Comparison of ENCODE assay signal across 25 cellular contexts in the genomic region with DNA sequence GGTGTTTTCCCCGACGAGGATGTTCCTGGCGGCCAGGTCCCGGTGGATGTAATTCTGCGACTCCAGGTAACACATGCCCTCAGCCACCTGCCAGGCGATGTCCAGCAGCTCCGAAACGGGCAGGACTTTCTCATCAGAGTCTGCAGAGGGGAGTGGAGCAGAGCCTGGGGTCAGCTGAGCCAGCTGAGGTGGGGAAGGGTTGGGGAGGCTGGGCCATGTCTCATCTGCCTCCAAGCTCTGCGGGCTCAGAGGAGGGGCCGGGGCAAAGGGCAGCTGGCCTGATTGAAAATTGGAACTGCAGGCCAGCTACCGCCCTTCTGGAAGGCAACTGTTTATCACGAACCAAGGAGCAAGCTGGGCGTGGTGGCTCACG. TPM values are rescaled to one million over a fixed set of nuclear protein-coding genes. Genes with fewer than 3 reads are reported as not detected.
DNase-seq lines count a peak whose midpoint lies in the region; ATAC-seq, FAIRE-seq and TF ChIP-seq lines count a peak whose summit lies in the region.
"Had no signal": no experiment of that assay in that cellular context is flagged by ENCODE, and none has a peak within 500 bp of the region (broad histone marks: within the 10 kb centered on the region; RNA-seq: fewer than 3 reads in every experiment).

No MANE protein-coding gene starts in this region.

- CTCF ChIA-PET in IMR-90 (lab: Yijun Ruan, JAX): no interaction called here
- CTCF ChIA-PET in HepG2 (lab: Yijun Ruan, JAX; ENCODE audit: low intra/inter-chr PET ratio, low total read pairs): no interaction called here

- dilution Hi-C loops in IMR-90 (cut with HindIII; ENCODE audit: low sequenced_read_pairs, unreplicated experiment): no loop called here

- no peak for TF ChIP-seq POLR2A in IMR-90 (IDR thresholded peaks at IDR 0.05; ENCODE audit: low read depth, low read length)
- no peak for TF ChIP-seq POLR2A in HepG2 (IDR thresholded peaks at IDR 0.05; ENCODE audit: insufficient read depth in 1 of 2, low read depth in 2 of 2, low read length in 2 of 2)

- H2AFZ ChIP-seq in IMR-90 (replicated peaks; ENCODE audit: low read length, poor library complexity): peak overlapping the region; percentile 32
- H2AFZ ChIP-seq in HepG2 (ENCODE audit: low read length): no peak overlapping the region

- TF ChIP-seq CTCF in BE2C (IDR thresholded peaks at IDR 0.05; ENCODE audit: low read depth, low read length) (no peak), IMR-90 (conservative IDR thresholded peaks at IDR 0.05; ENCODE audit: low read depth, low read length) (no peak), HepG2 (CRISPR knock-in tag; IDR thresholded peaks at IDR 0.05) (no peak)

- H3K14ac ChIP-seq in IMR-90 (replicated peaks; ENCODE audit: low read depth, low read length): no peak overlapping the region

- H2BK20ac ChIP-seq in IMR-90 (ENCODE audit: low read depth, low read length): no peak overlapping the region

- no peak overlapping the region for H3K18ac ChIP-seq in IMR-90 (ENCODE audit: low read depth, low read length)

- no peaks in the 10 kb centered on the region for H3K79me1 ChIP-seq in IMR-90 (ENCODE audit: low read depth in 1 of 2, low read length in 2 of 2)

- 20% methylated on average over 1 of the region's 14 CpGs; no CpG with 5 or more reads in 1 of the 2 experiments for WGBS in IMR-90 (ENCODE audit: extremely low coverage in 2 of 2, insufficient read length in 1 of 2), 2 experiments
- WGBS in HepG2 (ENCODE audit: low lambda C conversion rate): 22% methylated on average over 14 of the region's 14 CpGs

- H3K36me3 ChIP-seq in BE2C (no peaks in the 10 kb centered on the region), IMR-90 (ENCODE audit: control insufficient read depth, insufficient read depth, low read length) (no peaks in the 10 kb centered on the region), HepG2 (replicated peaks in 1 of 2; ENCODE audit: control insufficient read depth in 1 of 2, insufficient read depth in 2 of 2, low read length in 2 of 2) (no peaks in the 10 kb centered on the region)
- H3K36me3 ChIP-seq: tibial nerve had no signal

- DNase-seq in BE2C: peak; percentile 5
- no peak for DNase-seq in IMR-90
- DNase-seq in HepG2 (ENCODE audit: low spot score): no peak
- DNase-seq in NK-92 (lab: John Stamatoyannopoulos, UW; ENCODE audit: unreplicated experiment): no peak
- DNase-seq: activated CD4-positive, CD25-positive, alpha-beta regulatory T cell treated with anti-CD3 and anti-CD28 coated beads, Interleukin-2, amount 50 U/mL, for 72 hours; activated T-cell treated with anti-CD3 and anti-CD28 coated beads, Interleukin-2, amount 50 U/mL, for 72 hours; CD4-positive, alpha-beta T cell; DMS153; erythroblast; foreskin melanocyte; GDM1; NCI-H1436; NCI-H524 treated with DMSO at 0.1 percent for 48 hours; stimulated activated CD4-positive, alpha-beta T cell treated with anti-CD3 and anti-CD28 coated beads, Interleukin-4, amount 100 ng/mL, for 24 hours; SW 1271 had no signal

- no peak overlapping the region for H2BK120ac ChIP-seq in IMR-90 (ENCODE audit: low read depth, low read length)

- H2AK5ac ChIP-seq in IMR-90 (ENCODE audit: low read depth, low read length): no peak overlapping the region

- POLR2A ChIA-PET in IMR-90 (lab: Charles Lee; ENCODE audit: unreplicated experiment) (no interaction called here), HepG2 (lab: Yijun Ruan, JAX) (no interaction called here)

- no peak overlapping the region for H3K27ac ChIP-seq in IMR-90 (ENCODE audit: insufficient read depth, low read length)
- H3K27ac ChIP-seq in HepG2 (ENCODE audit: extremely low read length, insufficient read depth, low read length): no peak overlapping the region
- H3K27ac ChIP-seq: HL-60, tibial nerve had no signal

- H3K4me1 ChIP-seq in BE2C (no peaks in the 10 kb centered on the region), IMR-90 (ENCODE audit: control insufficient read depth, insufficient read depth, low read length) (no peaks in the 10 kb centered on the region), HepG2 (ENCODE audit: insufficient read depth, low read length) (peaks cover 22% of the 10 kb centered on the region)

- H3K4me3 ChIP-seq in BE2C (ENCODE audit: low read depth, low read length) (no peak overlapping the region), IMR-90 (ENCODE audit: insufficient read depth, low read depth, low read length) (no peak overlapping the region), HepG2 (replicated peaks in 1 of 3; ENCODE audit: insufficient read depth in 1 of 3, low read depth in 2 of 3, low read length in 3 of 3) (no peak overlapping the region)
- H3K4me3 ChIP-seq: smooth muscle cell, tibial nerve had no signal

- H3K9me3 ChIP-seq in BE2C (no peaks in the 10 kb centered on the region), IMR-90 (ENCODE audit: control insufficient read depth, insufficient read depth, low read length) (no peaks in the 10 kb centered on the region), HepG2 (ENCODE audit: low read length) (no peaks in the 10 kb centered on the region)
- H3K9me3 ChIP-seq: tibial nerve had no signal

- H4K20me1 ChIP-seq in IMR-90 (ENCODE audit: insufficient read depth, low read length): no peaks in the 10 kb centered on the region
- peaks cover 4% of the 10 kb centered on the region; the same call in 1 of the 2 replicates for H4K20me1 ChIP-seq in HepG2 (ENCODE audit: insufficient read depth, low read length)

- H3K4me2 ChIP-seq in IMR-90 (ENCODE audit: low read depth, low read length): no peak overlapping the region
- no peak overlapping the region for H3K4me2 ChIP-seq in HepG2 (ENCODE audit: low read depth, low read length)
- H3K4me2 ChIP-seq: smooth muscle cell had no signal

- BruUV-seq in IMR-90 (replicated peaks; lab: Mats Ljungman, UMichigan) (no TSS peak), HepG2 (replicated peaks; lab: Mats Ljungman, UMichigan) (no TSS peak)

- H4K8ac ChIP-seq in IMR-90 (ENCODE audit: low read depth in 2 of 2, low read length in 2 of 2): no peak overlapping the region

- no peak for TF ChIP-seq EP300 in HepG2 (IDR thresholded peaks at IDR 0.05; ENCODE audit: low read depth in 2 of 2, low read length in 2 of 2)
- no peak for TF ChIP-seq EP300 in HepG2 (CRISPR knock-in tag; IDR thresholded peaks at IDR 0.05; ENCODE audit: borderline replicate concordance)

- H3K23ac ChIP-seq in IMR-90 (ENCODE audit: low read depth, low read length): no peak overlapping the region

- TF ChIP-seq RAD21 in IMR-90 (IDR thresholded peaks at IDR 0.05; ENCODE audit: low read length): no peak
- no peak for TF ChIP-seq RAD21 in HepG2 (CRISPR knock-in tag; IDR thresholded peaks at IDR 0.05)

- intact Hi-C loops in IMR-90 (cut with micrococcal nuclease): loop anchor here (10.0 kb wide), 1 partner anchor 124 kb away; the partner anchor contains the start of genes RTEL1 and STMN3
- intact Hi-C loops in HepG2 (cut with micrococcal nuclease; ENCODE audit: unreplicated experiment): loop anchor here (10.0 kb wide), 1 partner anchor 124 kb away; the partner anchor contains the start of genes RTEL1 and STMN3

- no peak overlapping the region for H2BK15ac ChIP-seq in IMR-90 (ENCODE audit: low read depth, low read length)

- H3K27me3 ChIP-seq in BE2C: no peaks in the 10 kb centered on the region
- H3K27me3 ChIP-seq in IMR-90 (ENCODE audit: control insufficient read depth, insufficient read depth, low read length): peaks cover 4% of the 10 kb centered on the region; the same call in 1 of the 2 replicates
- peaks cover 36 to 69% of the 10 kb centered on the region in 2 experiments for H3K27me3 ChIP-seq in HepG2 (ENCODE audit: control insufficient read depth in 1 of 2, insufficient read depth in 2 of 2, low read length in 2 of 2)

- H3K9me1 ChIP-seq in IMR-90 (ENCODE audit: insufficient read depth, low read length): no peaks in the 10 kb centered on the region

- no peak for FAIRE-seq in HepG2 (lab: Jason Lieb, UNC)

- H3K9ac ChIP-seq in IMR-90 (ENCODE audit: low read depth, low read length) (no peak overlapping the region), HepG2 (ENCODE audit: insufficient read depth, low read depth, low read length) (no peak overlapping the region)

- in situ Hi-C loops in IMR-90 (cut with MboI; ENCODE audit: low sequenced_read_pairs): loop anchor here (10.0 kb wide), 2 partner anchors 334 to 444 kb away; partner anchors contain the start of genes ABHD16B, SAMD10 and TPD52L2
- in situ Hi-C loops in HepG2 (cut with HindIII; ENCODE audit: extremely low pct_ligation_motif_present, low pct_unique_long_range_greater_than_20kb): no loop called here

- no peak overlapping the region for H3K56ac ChIP-seq in IMR-90 (ENCODE audit: extremely low read depth, insufficient read depth, low read length)

- H3K4ac ChIP-seq in IMR-90 (ENCODE audit: low read depth, low read length): no peak overlapping the region

- no peak overlapping the region for H4K5ac ChIP-seq in IMR-90 (ENCODE audit: low read depth, low read length)

- H2AK9ac ChIP-seq in IMR-90 (replicated peaks; ENCODE audit: low read depth, low read length, poor library complexity): no peak overlapping the region

- ATAC-seq in IMR-90 (ENCODE audit: low read depth): no peak
- no peak for ATAC-seq in HepG2
- no peak for ATAC-seq in GM18870 (IDR thresholded peaks at IDR 0.05; ENCODE audit: unreplicated experiment)
- no peak for ATAC-seq in HG02938 (IDR thresholded peaks at IDR 0.05; ENCODE audit: unreplicated experiment)
- ATAC-seq: activated T-cell treated with anti-CD3 and anti-CD28 coated beads, Interleukin-2, amount 50 U/mL, for 72 hours had no signal

- H4K91ac ChIP-seq in IMR-90 (ENCODE audit: insufficient read depth, low read depth, low read length): no peak overlapping the region

- no peaks in the 10 kb centered on the region for H3K79me2 ChIP-seq in HepG2 (ENCODE audit: insufficient read depth, low read length)

- no peak overlapping the region for H2BK5ac ChIP-seq in IMR-90 (ENCODE audit: low read depth, low read length, poor library complexity, severe bottlenecking)

RNA-seq across cellular contexts. Expression of gene PTK6, which starts 6.4 kb away (rescaled TPM):
- polyA plus RNA-seq in BE2C (2012; ENCODE audit: insufficient read depth, insufficient read length, low read depth): 1.2 TPM
- not detected in 2 replicates for total RNA-seq in IMR-90 (2012; rRNA removed)
- 0.07 TPM in 1 of 2 replicates, not detected in the other for polyA plus RNA-seq in IMR-90 (2012; rRNA removed)
- polyA plus RNA-seq in IMR-90 (2012; cell fraction: cytosol; rRNA removed): 0.03 and 0.04 TPM in 2 replicates
- polyA plus RNA-seq in IMR-90 (2012; cell fraction: nucleus; rRNA removed; ENCODE audit: low replicate concordance): 0.19 and 0.28 TPM in 2 replicates
- total RNA-seq in HepG2 (2016; rRNA removed; fragmentation: Illumina TruSeq; extraction: Trizol): not detected in 2 replicates
- not detected in 2 replicates for total RNA-seq in HepG2 (2016; cell fraction: cytosol; rRNA removed; fragmentation: Illumina TruSeq; extraction: Trizol; ENCODE audit: low read depth)
- total RNA-seq in HepG2 (2016; cell fraction: insoluble cytoplasmic fraction; rRNA removed; fragmentation: Illumina TruSeq; extraction: Trizol): not detected in 2 replicates
- not detected in 2 replicates for total RNA-seq in HepG2 (2016; cell fraction: membrane; rRNA removed; fragmentation: Illumina TruSeq; extraction: Trizol)
- not detected in 2 replicates for total RNA-seq in HepG2 (2016; cell fraction: nucleus; rRNA removed; fragmentation: Illumina TruSeq; extraction: Trizol)
- polyA plus RNA-seq in HepG2 (2011; rRNA removed): 0.07 and 0.08 TPM in 2 replicates
- polyA plus RNA-seq in HepG2 (2011; cell fraction: cytosol; rRNA removed): 0.05 and 0.08 TPM in 2 replicates
- polyA plus RNA-seq in HepG2 (2011; cell fraction: nucleus; rRNA removed): 0.27 and 0.42 TPM in 2 replicates
- 0.09 and 0.11 TPM in 2 replicates for polyA plus RNA-seq in HepG2 (2012)
- polyA plus RNA-seq in HepG2 (2016; cell fraction: cytosol; fragmentation: Illumina TruSeq; extraction: Trizol; ENCODE audit: low read depth): not detected in 2 replicates
- not detected in 2 replicates for polyA plus RNA-seq in HepG2 (2016; cell fraction: insoluble cytoplasmic fraction; fragmentation: Illumina TruSeq; extraction: Trizol; ENCODE audit: low read depth)
- polyA plus RNA-seq in HepG2 (2016; cell fraction: membrane; fragmentation: Illumina TruSeq; extraction: Trizol; ENCODE audit: low read depth): not detected in 2 replicates
- polyA plus RNA-seq in HepG2 (2016; cell fraction: nucleus; fragmentation: Illumina TruSeq; extraction: Trizol; ENCODE audit: insufficient read depth, low read depth): not detected in 2 replicates
- polyA minus RNA-seq in HepG2 (2011; rRNA and poly(A)+ RNA removed; ENCODE audit: low replicate concordance): 0.18 and 9.4 TPM in 2 replicates
- polyA minus RNA-seq in HepG2 (2011; cell fraction: cytosol; rRNA and poly(A)+ RNA removed): not detected in 2 replicates
- 0.12 and 0.13 TPM in 2 replicates for polyA minus RNA-seq in HepG2 (2011; cell fraction: nucleus; rRNA and poly(A)+ RNA removed)
- total RNA-seq: smooth muscle cell had no signal
- polyA plus RNA-seq: neural cell had no signal

RNA-seq across cellular contexts. Expression of gene PPDPF, which starts 10.2 kb away (rescaled TPM):
- polyA plus RNA-seq in BE2C (2012; ENCODE audit: insufficient read depth, insufficient read length, low read depth): 447 TPM
- total RNA-seq in IMR-90 (2012; rRNA removed): 12.9 and 17.2 TPM in 2 replicates
- polyA plus RNA-seq in IMR-90 (2012; rRNA removed): 171 and 200 TPM in 2 replicates
- polyA plus RNA-seq in IMR-90 (2012; cell fraction: cytosol; rRNA removed): 100 and 301 TPM in 2 replicates
- polyA plus RNA-seq in IMR-90 (2012; cell fraction: nucleus; rRNA removed; ENCODE audit: low replicate concordance): 38.4 and 113 TPM in 2 replicates
- 6.0 and 7.0 TPM in 2 replicates for total RNA-seq in HepG2 (2016; rRNA removed; fragmentation: Illumina TruSeq; extraction: Trizol)
- 21.9 and 23.8 TPM in 2 replicates for total RNA-seq in HepG2 (2016; cell fraction: cytosol; rRNA removed; fragmentation: Illumina TruSeq; extraction: Trizol; ENCODE audit: low read depth)
- total RNA-seq in HepG2 (2016; cell fraction: insoluble cytoplasmic fraction; rRNA removed; fragmentation: Illumina TruSeq; extraction: Trizol): 4.3 and 5.4 TPM in 2 replicates
- total RNA-seq in HepG2 (2016; cell fraction: membrane; rRNA removed; fragmentation: Illumina TruSeq; extraction: Trizol): 16.4 and 22.5 TPM in 2 replicates
- total RNA-seq in HepG2 (2016; cell fraction: nucleus; rRNA removed; fragmentation: Illumina TruSeq; extraction: Trizol): 5.4 and 6.2 TPM in 2 replicates
- polyA plus RNA-seq in HepG2 (2011; rRNA removed): 1.8 and 2.2 TPM in 2 replicates
- polyA plus RNA-seq in HepG2 (2011; cell fraction: cytosol; rRNA removed): 2.4 and 6.2 TPM in 2 replicates
- polyA plus RNA-seq in HepG2 (2011; cell fraction: nucleus; rRNA removed): 6.3 and 9.5 TPM in 2 replicates
- 12.0 and 18.6 TPM in 2 replicates for polyA plus RNA-seq in HepG2 (2012)
- 606 and 718 TPM in 2 replicates for polyA plus RNA-seq in HepG2 (2016; cell fraction: cytosol; fragmentation: Illumina TruSeq; extraction: Trizol; ENCODE audit: low read depth)
- polyA plus RNA-seq in HepG2 (2016; cell fraction: insoluble cytoplasmic fraction; fragmentation: Illumina TruSeq; extraction: Trizol; ENCODE audit: low read depth): 42.4 and 57.7 TPM in 2 replicates
- 288 and 295 TPM in 2 replicates for polyA plus RNA-seq in HepG2 (2016; cell fraction: membrane; fragmentation: Illumina TruSeq; extraction: Trizol; ENCODE audit: low read depth)
- polyA plus RNA-seq in HepG2 (2016; cell fraction: nucleus; fragmentation: Illumina TruSeq; extraction: Trizol; ENCODE audit: insufficient read depth, low read depth): 40.1 and 40.2 TPM in 2 replicates
- 8.4 and 13.9 TPM in 2 replicates for polyA minus RNA-seq in HepG2 (2011; rRNA and poly(A)+ RNA removed; ENCODE audit: low replicate concordance)
- polyA minus RNA-seq in HepG2 (2011; cell fraction: cytosol; rRNA and poly(A)+ RNA removed): 15.8 and 39.4 TPM in 2 replicates
- polyA minus RNA-seq in HepG2 (2011; cell fraction: nucleus; rRNA and poly(A)+ RNA removed): 4.5 and 4.8 TPM in 2 replicates

RNA-seq across cellular contexts. Expression of gene SRMS, which starts 16.8 kb away (rescaled TPM):
- polyA plus RNA-seq in BE2C (2012; ENCODE audit: insufficient read depth, insufficient read length, low read depth): not detected
- total RNA-seq in IMR-90 (2012; rRNA removed): not detected in 2 replicates
- polyA plus RNA-seq in IMR-90 (2012; rRNA removed): not detected in 2 replicates
- polyA plus RNA-seq in IMR-90 (2012; cell fraction: cytosol; rRNA removed): not detected in 2 replicates
- polyA plus RNA-seq in IMR-90 (2012; cell fraction: nucleus; rRNA removed; ENCODE audit: low replicate concordance): not detected in 2 replicates
- total RNA-seq in HepG2 (2016; rRNA removed; fragmentation: Illumina TruSeq; extraction: Trizol): not detected in 2 replicates
- not detected in 2 replicates for total RNA-seq in HepG2 (2016; cell fraction: cytosol; rRNA removed; fragmentation: Illumina TruSeq; extraction: Trizol; ENCODE audit: low read depth)
- not detected in 2 replicates for total RNA-seq in HepG2 (2016; cell fraction: insoluble cytoplasmic fraction; rRNA removed; fragmentation: Illumina TruSeq; extraction: Trizol)
- not detected in 2 replicates for total RNA-seq in HepG2 (2016; cell fraction: membrane; rRNA removed; fragmentation: Illumina TruSeq; extraction: Trizol)
- not detected in 2 replicates for total RNA-seq in HepG2 (2016; cell fraction: nucleus; rRNA removed; fragmentation: Illumina TruSeq; extraction: Trizol)
- 0.09 TPM in 1 of 2 replicates, not detected in the other for polyA plus RNA-seq in HepG2 (2011; rRNA removed)
- polyA plus RNA-seq in HepG2 (2011; cell fraction: cytosol; rRNA removed): not detected in 2 replicates
- 0.10 and 0.37 TPM in 2 replicates for polyA plus RNA-seq in HepG2 (2011; cell fraction: nucleus; rRNA removed)
- 0.17 TPM in 1 of 2 replicates, not detected in the other for polyA plus RNA-seq in HepG2 (2012)
- polyA plus RNA-seq in HepG2 (2016; cell fraction: cytosol; fragmentation: Illumina TruSeq; extraction: Trizol; ENCODE audit: low read depth): not detected in 2 replicates
- polyA plus RNA-seq in HepG2 (2016; cell fraction: insoluble cytoplasmic fraction; fragmentation: Illumina TruSeq; extraction: Trizol; ENCODE audit: low read depth): not detected in 2 replicates
- polyA plus RNA-seq in HepG2 (2016; cell fraction: membrane; fragmentation: Illumina TruSeq; extraction: Trizol; ENCODE audit: low read depth): not detected in 2 replicates
- polyA plus RNA-seq in HepG2 (2016; cell fraction: nucleus; fragmentation: Illumina TruSeq; extraction: Trizol; ENCODE audit: insufficient read depth, low read depth): not detected in 2 replicates
- 0.28 TPM in 1 of 2 replicates, not detected in the other for polyA minus RNA-seq in HepG2 (2011; rRNA and poly(A)+ RNA removed; ENCODE audit: low replicate concordance)
- polyA minus RNA-seq in HepG2 (2011; cell fraction: cytosol; rRNA and poly(A)+ RNA removed): not detected in 2 replicates
- polyA minus RNA-seq in HepG2 (2011; cell fraction: nucleus; rRNA and poly(A)+ RNA removed): not detected in 2 replicates
- total RNA-seq: activated CD8-positive, alpha-beta memory T cell treated with anti-CD3 and anti-CD28 coated beads for 36 hours; activated T-cell treated with anti-CD3 and anti-CD28 coated beads, Interleukin-2, amount 50 U/mL, for 72 hours; aorta; CD4-positive, alpha-beta T cell; pulmonary artery endothelial cell; smooth muscle cell; tibial nerve had no signal
- polyA plus RNA-seq: aorta, neural cell, smooth muscle cell had no signal

RNA-seq across cellular contexts. Expression of gene FNDC11, which starts 23.2 kb away (rescaled TPM):
- polyA plus RNA-seq in BE2C (2012; ENCODE audit: insufficient read depth, insufficient read length, low read depth): not detected
- total RNA-seq in IMR-90 (2012; rRNA removed) (0.28 and 0.36 TPM in 2 replicates), HepG2 (2016; rRNA removed; fragmentation: Illumina TruSeq; extraction: Trizol) (not detected in 2 replicates)
- polyA plus RNA-seq in IMR-90 (2012; rRNA removed) (1.0 and 1.6 TPM in 2 replicates), HepG2 (2011; rRNA removed) (0.07 and 0.13 TPM in 2 replicates)
- 0.57 and 1.9 TPM in 2 replicates for polyA plus RNA-seq in IMR-90 (2012; cell fraction: cytosol; rRNA removed)
- polyA plus RNA-seq in IMR-90 (2012; cell fraction: nucleus; rRNA removed; ENCODE audit: low replicate concordance): 3.1 and 7.9 TPM in 2 replicates
- total RNA-seq in HepG2 (2016; cell fraction: cytosol; rRNA removed; fragmentation: Illumina TruSeq; extraction: Trizol; ENCODE audit: low read depth): not detected in 2 replicates
- total RNA-seq in HepG2 (2016; cell fraction: insoluble cytoplasmic fraction; rRNA removed; fragmentation: Illumina TruSeq; extraction: Trizol): not detected in 2 replicates
- total RNA-seq in HepG2 (2016; cell fraction: membrane; rRNA removed; fragmentation: Illumina TruSeq; extraction: Trizol): not detected in 2 replicates
- total RNA-seq in HepG2 (2016; cell fraction: nucleus; rRNA removed; fragmentation: Illumina TruSeq; extraction: Trizol): not detected in 2 replicates
- 0.19 and 0.23 TPM in 2 replicates for polyA plus RNA-seq in HepG2 (2011; cell fraction: cytosol; rRNA removed)
- polyA plus RNA-seq in HepG2 (2011; cell fraction: nucleus; rRNA removed): 0.45 and 0.48 TPM in 2 replicates
- polyA plus RNA-seq in HepG2 (2012): 0.05 TPM in 1 of 2 replicates, not detected in the other
- not detected in 2 replicates for polyA plus RNA-seq in HepG2 (2016; cell fraction: cytosol; fragmentation: Illumina TruSeq; extraction: Trizol; ENCODE audit: low read depth)
- not detected in 2 replicates for polyA plus RNA-seq in HepG2 (2016; cell fraction: insoluble cytoplasmic fraction; fragmentation: Illumina TruSeq; extraction: Trizol; ENCODE audit: low read depth)
- polyA plus RNA-seq in HepG2 (2016; cell fraction: membrane; fragmentation: Illumina TruSeq; extraction: Trizol; ENCODE audit: low read depth): not detected in 2 replicates
- polyA plus RNA-seq in HepG2 (2016; cell fraction: nucleus; fragmentation: Illumina TruSeq; extraction: Trizol; ENCODE audit: insufficient read depth, low read depth): not detected in 2 replicates
- 0.10 and 0.84 TPM in 2 replicates for polyA minus RNA-seq in HepG2 (2011; rRNA and poly(A)+ RNA removed; ENCODE audit: low replicate concordance)
- not detected in 2 replicates for polyA minus RNA-seq in HepG2 (2011; cell fraction: cytosol; rRNA and poly(A)+ RNA removed)
- not detected in 2 replicates for polyA minus RNA-seq in HepG2 (2011; cell fraction: nucleus; rRNA and poly(A)+ RNA removed)

RNA-seq across cellular contexts. Expression of gene EEF1A2, which starts 31.9 kb away (rescaled TPM):
- 3,079 TPM for polyA plus RNA-seq in BE2C (2012; ENCODE audit: insufficient read depth, insufficient read length, low read depth)
- total RNA-seq in IMR-90 (2012; rRNA removed) (1.3 and 2.2 TPM in 2 replicates), HepG2 (2016; rRNA removed; fragmentation: Illumina TruSeq; extraction: Trizol) (0.36 and 0.44 TPM in 2 replicates)
- polyA plus RNA-seq in IMR-90 (2012; rRNA removed) (3.2 and 4.6 TPM in 2 replicates), HepG2 (2011; rRNA removed) (0.87 and 1.8 TPM in 2 replicates)
- 3.8 and 11.2 TPM in 2 replicates for polyA plus RNA-seq in IMR-90 (2012; cell fraction: cytosol; rRNA removed)
- polyA plus RNA-seq in IMR-90 (2012; cell fraction: nucleus; rRNA removed; ENCODE audit: low replicate concordance): 4.7 and 11.2 TPM in 2 replicates
- total RNA-seq in HepG2 (2016; cell fraction: cytosol; rRNA removed; fragmentation: Illumina TruSeq; extraction: Trizol; ENCODE audit: low read depth): 0.51 TPM in 1 of 2 replicates, not detected in the other
- total RNA-seq in HepG2 (2016; cell fraction: insoluble cytoplasmic fraction; rRNA removed; fragmentation: Illumina TruSeq; extraction: Trizol): 0.18 and 0.37 TPM in 2 replicates
- total RNA-seq in HepG2 (2016; cell fraction: membrane; rRNA removed; fragmentation: Illumina TruSeq; extraction: Trizol): 0.90 and 1.00 TPM in 2 replicates
- 0.22 and 0.47 TPM in 2 replicates for total RNA-seq in HepG2 (2016; cell fraction: nucleus; rRNA removed; fragmentation: Illumina TruSeq; extraction: Trizol)
- polyA plus RNA-seq in HepG2 (2011; cell fraction: cytosol; rRNA removed): 1.6 and 1.7 TPM in 2 replicates
- 2.6 and 2.9 TPM in 2 replicates for polyA plus RNA-seq in HepG2 (2011; cell fraction: nucleus; rRNA removed)
- 1.0 and 4.0 TPM in 2 replicates for polyA plus RNA-seq in HepG2 (2012)
- polyA plus RNA-seq in HepG2 (2016; cell fraction: cytosol; fragmentation: Illumina TruSeq; extraction: Trizol; ENCODE audit: low read depth): 0.58 and 0.81 TPM in 2 replicates
- 0.54 and 1.5 TPM in 2 replicates for polyA plus RNA-seq in HepG2 (2016; cell fraction: insoluble cytoplasmic fraction; fragmentation: Illumina TruSeq; extraction: Trizol; ENCODE audit: low read depth)
- 0.81 and 1.1 TPM in 2 replicates for polyA plus RNA-seq in HepG2 (2016; cell fraction: membrane; fragmentation: Illumina TruSeq; extraction: Trizol; ENCODE audit: low read depth)
- polyA plus RNA-seq in HepG2 (2016; cell fraction: nucleus; fragmentation: Illumina TruSeq; extraction: Trizol; ENCODE audit: insufficient read depth, low read depth): 1.2 and 1.5 TPM in 2 replicates
- polyA minus RNA-seq in HepG2 (2011; rRNA and poly(A)+ RNA removed; ENCODE audit: low replicate concordance): 1.4 and 21.5 TPM in 2 replicates
- 1.1 and 3.3 TPM in 2 replicates for polyA minus RNA-seq in HepG2 (2011; cell fraction: cytosol; rRNA and poly(A)+ RNA removed)
- polyA minus RNA-seq in HepG2 (2011; cell fraction: nucleus; rRNA and poly(A)+ RNA removed): 0.75 and 1.0 TPM in 2 replicates
- total RNA-seq: tibial nerve had no signal
- polyA plus RNA-seq: IgD-negative memory B cell had no signal
